24 cellular contexts compared by ENCODE assay signal in the genomic region with DNA sequence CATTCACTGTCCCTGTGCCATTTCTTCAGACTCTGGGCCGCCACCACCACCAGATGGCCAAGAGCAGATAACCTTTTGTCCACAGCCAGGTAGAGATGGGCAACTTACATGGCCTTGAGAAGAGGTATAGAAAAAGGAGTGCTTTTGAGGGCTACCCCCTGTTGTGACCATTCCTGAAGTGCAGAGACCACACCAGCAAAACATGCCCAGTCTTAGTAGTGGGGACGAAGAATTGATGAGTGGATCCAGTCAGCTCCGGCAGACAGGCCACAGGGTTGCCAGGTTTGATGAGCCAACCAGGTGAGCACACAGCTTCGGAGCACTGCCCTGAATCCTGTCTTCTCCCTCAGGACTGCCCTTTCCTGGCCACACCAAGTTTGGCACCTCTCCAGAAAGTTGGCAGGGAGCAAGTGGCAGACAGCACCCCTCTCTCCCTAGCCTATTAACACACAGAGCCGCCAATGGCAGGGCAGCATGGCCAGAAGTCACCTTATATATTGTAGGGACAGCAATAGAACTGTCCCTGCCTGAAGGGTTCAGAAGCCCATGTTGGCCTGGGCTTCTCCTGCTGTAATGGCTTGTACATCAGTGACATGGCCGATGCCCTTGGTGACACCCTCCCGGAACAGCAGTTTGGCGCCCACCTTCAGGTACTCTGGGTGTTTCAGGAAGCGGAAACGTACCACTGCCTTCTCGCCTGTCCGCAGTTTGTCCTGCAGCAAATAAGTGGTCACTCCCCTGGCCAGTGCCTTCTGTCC. TPM values are rescaled to one million over a fixed set of nuclear protein-coding genes. Genes with fewer than 3 reads are reported as not detected.
DNase-seq lines count a peak whose midpoint lies in the region; ATAC-seq and TF ChIP-seq lines count a peak whose summit lies in the region.
"Had no signal": no experiment of that assay in that cellular context is flagged by ENCODE, and none has a peak within 500 bp of the region (broad histone marks: within the 10 kb centered on the region; RNA-seq: fewer than 3 reads in every experiment).

No MANE protein-coding gene starts in this region.

- BruUV-seq in IMR-90 (replicated peaks; lab: Mats Ljungman, UMichigan): no TSS peak

- no peak overlapping the region for H2AK5ac ChIP-seq in IMR-90 (ENCODE audit: low read depth, low read length)

- peaks cover 63% of the 10 kb centered on the region for H3K36me3 ChIP-seq in IMR-90 (ENCODE audit: control insufficient read depth, insufficient read depth, low read length)

- no peak overlapping the region for H3K23ac ChIP-seq in IMR-90 (ENCODE audit: low read depth, low read length)

- H3K9ac ChIP-seq in IMR-90 (ENCODE audit: low read depth, low read length): no peak overlapping the region
- H3K9ac ChIP-seq: BLaER1 treated with 17β-estradiol and CSF1 and Interleukin-3, amounts not matched to agents 10 nM and 100 nM had no signal

- intact Hi-C loops in IMR-90 (cut with micrococcal nuclease): no loop called here

- no peaks in the 10 kb centered on the region for H3K9me3 Mint-ChIP-seq in activated naive CD4-positive, alpha-beta T cell treated with anti-CD3 and anti-CD28 coated beads, Interleukin-2, amount 50 U/mL, for 72 hours
- no peaks in the 10 kb centered on the region for H3K9me3 Mint-ChIP-seq in effector memory CD8-positive, alpha-beta T cell
- H3K9me3 Mint-ChIP-seq in stimulated activated effector memory CD8-positive, alpha-beta T cell treated with anti-CD3 and anti-CD28 coated beads, Interleukin-12 subunit alpha, Interleukin-12 subunit beta, amount 100 ng/mL, for 72 hours: no peaks in the 10 kb centered on the region
- H3K9me3 Mint-ChIP-seq: activated T-cell treated with anti-CD3 and anti-CD28 coated beads, Interleukin-2, amount 50 U/mL, for 4 hours had no signal

- in situ Hi-C loops in IMR-90 (cut with MboI; ENCODE audit: low sequenced_read_pairs): no loop called here

- no peaks in the 10 kb centered on the region for H3K4me1 ChIP-seq in IMR-90 (ENCODE audit: control insufficient read depth, insufficient read depth, low read length)
- H3K4me1 ChIP-seq: ascending aorta, psoas muscle had no signal

- H3K27ac Mint-ChIP-seq in activated naive CD4-positive, alpha-beta T cell treated with anti-CD3 and anti-CD28 coated beads, Interleukin-2, amount 50 U/mL, for 72 hours: peak overlapping the region; percentile 55 to 84
- H3K27ac Mint-ChIP-seq in effector memory CD8-positive, alpha-beta T cell: peak overlapping the region; percentile 28 to 65
- no peak overlapping the region for H3K27ac Mint-ChIP-seq in stimulated activated effector memory CD8-positive, alpha-beta T cell treated with anti-CD3 and anti-CD28 coated beads, Interleukin-12 subunit alpha, Interleukin-12 subunit beta, amount 100 ng/mL, for 72 hours

- ATAC-seq in activated naive CD4-positive, alpha-beta T cell treated with anti-CD3 and anti-CD28 coated beads, Interleukin-2, amount 50 U/mL, for 72 hours: peak; percentile 8 to 19
- ATAC-seq in IMR-90 (ENCODE audit: low read depth): no peak
- no peak for ATAC-seq in effector memory CD8-positive, alpha-beta T cell (replicated peaks)
- peak; percentile 5 for ATAC-seq in stimulated activated effector memory CD8-positive, alpha-beta T cell treated with anti-CD3 and anti-CD28 coated beads, Interleukin-12 subunit alpha, Interleukin-12 subunit beta, amount 100 ng/mL, for 72 hours
- ATAC-seq in GM21515 (IDR thresholded peaks at IDR 0.05; ENCODE audit: unreplicated experiment): no peak
- ATAC-seq: activated CD4-positive, CD25-positive, alpha-beta regulatory T cell treated with anti-CD3 and anti-CD28 coated beads, Interleukin-2, amount 50 U/mL, for 24 hours; activated T-cell treated with anti-CD3 and anti-CD28 coated beads, Interleukin-2, amount 50 U/mL, for 4 hours; PC-3; psoas muscle had no signal

- TF ChIP-seq CTCF in IMR-90 (conservative IDR thresholded peaks at IDR 0.05; ENCODE audit: low read depth, low read length): no peak

- H3K79me1 ChIP-seq in IMR-90 (ENCODE audit: low read depth in 1 of 2, low read length in 2 of 2): peaks cover 38 to 65% of the 10 kb centered on the region in 2 experiments

- H2AFZ ChIP-seq in IMR-90 (replicated peaks; ENCODE audit: low read length, poor library complexity): no peak overlapping the region

- no peak overlapping the region for H2BK15ac ChIP-seq in IMR-90 (ENCODE audit: low read depth, low read length)

- no peak overlapping the region for H2BK5ac ChIP-seq in IMR-90 (ENCODE audit: low read depth, low read length, poor library complexity, severe bottlenecking)

- H2AK9ac ChIP-seq in IMR-90 (replicated peaks; ENCODE audit: low read depth, low read length, poor library complexity): peak overlapping the region; percentile 25

- H4K91ac ChIP-seq in IMR-90 (ENCODE audit: insufficient read depth, low read depth, low read length): no peak overlapping the region

- H3K9me3 ChIP-seq in IMR-90 (ENCODE audit: control insufficient read depth, insufficient read depth, low read length): no peaks in the 10 kb centered on the region
- H3K9me3 ChIP-seq: ascending aorta; BLaER1 treated with 17β-estradiol and CSF1 and Interleukin-3, amounts not matched to agents 10 nM and 100 nM; psoas muscle had no signal

- no peak overlapping the region for H3K4ac ChIP-seq in IMR-90 (ENCODE audit: low read depth, low read length)

- H2BK20ac ChIP-seq in IMR-90 (ENCODE audit: low read depth, low read length): no peak overlapping the region

- H3K27ac ChIP-seq in IMR-90 (ENCODE audit: insufficient read depth, low read length): no peak overlapping the region
- H3K27ac ChIP-seq: ascending aorta; BLaER1 treated with 17β-estradiol and CSF1 and Interleukin-3, amounts not matched to agents 10 nM and 100 nM; dorsolateral prefrontal cortex; HL-60; psoas muscle had no signal

- H3K36me3 Mint-ChIP-seq in activated naive CD4-positive, alpha-beta T cell treated with anti-CD3 and anti-CD28 coated beads, Interleukin-2, amount 50 U/mL, for 72 hours: peaks cover 11 to 22% of the 10 kb centered on the region in 2 donors
- H3K36me3 Mint-ChIP-seq in effector memory CD8-positive, alpha-beta T cell (ENCODE audit: insufficient read depth): peaks cover 24% of the 10 kb centered on the region
- H3K36me3 Mint-ChIP-seq in stimulated activated effector memory CD8-positive, alpha-beta T cell treated with anti-CD3 and anti-CD28 coated beads, Interleukin-12 subunit alpha, Interleukin-12 subunit beta, amount 100 ng/mL, for 72 hours: peaks cover 95% of the 10 kb centered on the region

- no peaks in the 10 kb centered on the region for H3K27me3 Mint-ChIP-seq in effector memory CD8-positive, alpha-beta T cell

- no peak overlapping the region for H4K5ac ChIP-seq in IMR-90 (ENCODE audit: low read depth, low read length)

- H4K20me1 ChIP-seq in IMR-90 (ENCODE audit: insufficient read depth, low read length): no peaks in the 10 kb centered on the region; the same call in 1 of the 2 replicates

- no peak overlapping the region for H3K4me2 ChIP-seq in IMR-90 (ENCODE audit: low read depth, low read length)

- H3K4me1 Mint-ChIP-seq in effector memory CD8-positive, alpha-beta T cell (ENCODE audit: low read depth in 2 of 2): peaks cover 0 to 5% of the 10 kb centered on the region in 2 donors
- H3K4me1 Mint-ChIP-seq in stimulated activated effector memory CD8-positive, alpha-beta T cell treated with anti-CD3 and anti-CD28 coated beads, Interleukin-12 subunit alpha, Interleukin-12 subunit beta, amount 100 ng/mL, for 72 hours: peaks cover 8% of the 10 kb centered on the region

- H3K14ac ChIP-seq in IMR-90 (replicated peaks; ENCODE audit: low read depth, low read length): no peak overlapping the region

- no peak for TF ChIP-seq RAD21 in IMR-90 (IDR thresholded peaks at IDR 0.05; ENCODE audit: low read length)

- dilution Hi-C loops in IMR-90 (cut with HindIII; ENCODE audit: low sequenced_read_pairs, unreplicated experiment): no loop called here

- H3K4me3 Mint-ChIP-seq in effector memory CD8-positive, alpha-beta T cell: no peak overlapping the region
- H3K4me3 Mint-ChIP-seq in stimulated activated effector memory CD8-positive, alpha-beta T cell treated with anti-CD3 and anti-CD28 coated beads, Interleukin-12 subunit alpha, Interleukin-12 subunit beta, amount 100 ng/mL, for 72 hours: no peak overlapping the region
- H3K4me3 Mint-ChIP-seq: activated T-cell treated with anti-CD3 and anti-CD28 coated beads, Interleukin-2, amount 50 U/mL, for 4 hours had no signal

- no CpG with 5 or more reads among the region's 12 CpGs for WGBS in IMR-90 (ENCODE audit: extremely low coverage in 2 of 2, insufficient read length in 1 of 2), 2 experiments

- no peak for TF ChIP-seq POLR2A in IMR-90 (IDR thresholded peaks at IDR 0.05; ENCODE audit: low read depth, low read length)

- no peak overlapping the region for H3K18ac ChIP-seq in IMR-90 (ENCODE audit: low read depth, low read length)

- no peak overlapping the region for H3K56ac ChIP-seq in IMR-90 (ENCODE audit: extremely low read depth, insufficient read depth, low read length)

- no peak overlapping the region for H4K8ac ChIP-seq in IMR-90 (ENCODE audit: low read depth in 2 of 2, low read length in 2 of 2)

- POLR2A ChIA-PET in IMR-90 (lab: Charles Lee; ENCODE audit: unreplicated experiment): no interaction called here

- H3K9me1 ChIP-seq in IMR-90 (ENCODE audit: insufficient read depth, low read length): peaks cover 27% of the 10 kb centered on the region

- no peak overlapping the region for H3K4me3 ChIP-seq in IMR-90 (ENCODE audit: insufficient read depth, low read depth, low read length)
- H3K4me3 ChIP-seq: ascending aorta; BLaER1 treated with 17β-estradiol and CSF1 and Interleukin-3, amounts not matched to agents 10 nM and 100 nM; dorsolateral prefrontal cortex; lung; psoas muscle had no signal

- no peak overlapping the region for H2BK120ac ChIP-seq in IMR-90 (ENCODE audit: low read depth, low read length)

- DNase-seq in activated naive CD4-positive, alpha-beta T cell treated with anti-CD3 and anti-CD28 coated beads, Interleukin-2, amount 50 U/mL, for 72 hours (ENCODE audit: low spot score in 2 of 2): no peak
- DNase-seq in activated naive CD4-positive, alpha-beta T cell (lab: John Stamatoyannopoulos, UW): no peak
- DNase-seq in IMR-90 (no peak), NCI-H1694 treated with DMSO at 0.1 percent for 48 hours (lab: John Stamatoyannopoulos, UW) (no peak)
- DNase-seq in effector memory CD8-positive, alpha-beta T cell: no peak
- DNase-seq in stimulated activated effector memory CD8-positive, alpha-beta T cell treated with anti-CD3 and anti-CD28 coated beads, Interleukin-12 subunit alpha, Interleukin-12 subunit beta, amount 100 ng/mL, for 72 hours (ENCODE audit: low spot score in 2 of 2): no peak
- DNase-seq: ACHN; activated naive CD4-positive, alpha-beta T cell treated with anti-CD3 and anti-CD28 coated beads, Interleukin-2, amount 50 U/mL, for 16 hours; activated T-cell treated with anti-CD3 and anti-CD28 coated beads, Interleukin-2, amount 50 U/mL, for 4 hours; caudate nucleus; glutamatergic neuron; NCI-H1092 treated with DMSO at 0.1 percent for 48 hours; NCI-H2081 treated with DMSO at 0.1 percent for 48 hours; PC-3; T-helper 1 cell had no signal

- CTCF ChIA-PET in IMR-90 (lab: Yijun Ruan, JAX): no interaction called here

- no peaks in the 10 kb centered on the region for H3K27me3 ChIP-seq in IMR-90 (ENCODE audit: control insufficient read depth, insufficient read depth, low read length)
- H3K27me3 ChIP-seq: ascending aorta; BLaER1 treated with 17β-estradiol and CSF1 and Interleukin-3, amounts not matched to agents 10 nM and 100 nM; dorsolateral prefrontal cortex had no signal

RNA-seq across cellular contexts. Expression of a gene that starts 7.8 kb away (rescaled TPM):
- 10 to 100 TPM; 84.1 to 85.8 TPM for total RNA-seq in activated naive CD4-positive, alpha-beta T cell treated with anti-CD3 and anti-CD28 coated beads, Interleukin-2, amount 50 U/mL, for 72 hours
- total RNA-seq in IMR-90 (2012; rRNA removed): 34.2 and 38.4 TPM in 2 replicates
- 79.7 and 86.6 TPM in 2 replicates for polyA plus RNA-seq in IMR-90 (2012; rRNA removed)
- polyA plus RNA-seq in IMR-90 (2012; cell fraction: cytosol; rRNA removed): 30.1 and 40.2 TPM in 2 replicates
- 470 and 640 TPM in 2 replicates for polyA plus RNA-seq in IMR-90 (2012; cell fraction: nucleus; rRNA removed; ENCODE audit: low replicate concordance)

RNA-seq across cellular contexts. Expression of a gene that starts 14.4 kb away (rescaled TPM):
- 10 to 100 TPM; 38.4 to 38.7 TPM for total RNA-seq in activated naive CD4-positive, alpha-beta T cell treated with anti-CD3 and anti-CD28 coated beads, Interleukin-2, amount 50 U/mL, for 72 hours
- 28.1 and 31.1 TPM in 2 replicates for total RNA-seq in IMR-90 (2012; rRNA removed)
- 40.4 and 50.2 TPM in 2 replicates for polyA plus RNA-seq in IMR-90 (2012; rRNA removed)
- polyA plus RNA-seq in IMR-90 (2012; cell fraction: cytosol; rRNA removed): 20.9 and 32.3 TPM in 2 replicates
- 22.5 and 23.5 TPM in 2 replicates for polyA plus RNA-seq in IMR-90 (2012; cell fraction: nucleus; rRNA removed; ENCODE audit: low replicate concordance)

RNA-seq across cellular contexts. Expression of a gene that starts 23.6 kb away (rescaled TPM):
- total RNA-seq in activated naive CD4-positive, alpha-beta T cell treated with anti-CD3 and anti-CD28 coated beads, Interleukin-2, amount 50 U/mL, for 72 hours: under 1 TPM; 0.09 to 0.21 TPM
- under 0.01 and 0.18 TPM in 2 replicates for total RNA-seq in IMR-90 (2012; rRNA removed)
- polyA plus RNA-seq in IMR-90 (2012; rRNA removed): 0.21 and 0.24 TPM in 2 replicates
- polyA plus RNA-seq in IMR-90 (2012; cell fraction: cytosol; rRNA removed): 0.34 and 0.38 TPM in 2 replicates
- 0.14 and 0.24 TPM in 2 replicates for polyA plus RNA-seq in IMR-90 (2012; cell fraction: nucleus; rRNA removed; ENCODE audit: low replicate concordance)
- total RNA-seq: activated T-cell treated with anti-CD3 and anti-CD28 coated beads, Interleukin-2, amount 50 U/mL, for 4 hours; ascending aorta; PC-3 had no signal
- polyA plus RNA-seq: keratinocyte had no signal

RNA-seq across cellular contexts. Expression of a gene that starts 45.3 kb away (rescaled TPM):
- total RNA-seq in activated naive CD4-positive, alpha-beta T cell treated with anti-CD3 and anti-CD28 coated beads, Interleukin-2, amount 50 U/mL, for 72 hours: 100 to 1,000 TPM in 1 of 2 donors, 10 to 100 TPM in 1; 46.2 to 101 TPM
- total RNA-seq in IMR-90 (2012; rRNA removed): 25.8 and 26.0 TPM in 2 replicates
- 13.1 and 13.3 TPM in 2 replicates for polyA plus RNA-seq in IMR-90 (2012; rRNA removed)
- polyA plus RNA-seq in IMR-90 (2012; cell fraction: cytosol; rRNA removed): 4.7 and 6.3 TPM in 2 replicates
- polyA plus RNA-seq in IMR-90 (2012; cell fraction: nucleus; rRNA removed; ENCODE audit: low replicate concordance): 3.2 and 14.1 TPM in 2 replicates

RNA-seq across cellular contexts. Expression of a gene that starts 45.4 kb away (rescaled TPM):
- 100 to 1,000 TPM; 109 to 110 TPM for total RNA-seq in activated naive CD4-positive, alpha-beta T cell treated with anti-CD3 and anti-CD28 coated beads, Interleukin-2, amount 50 U/mL, for 72 hours
- total RNA-seq in IMR-90 (2012; rRNA removed): 30.0 and 30.1 TPM in 2 replicates
- polyA plus RNA-seq in IMR-90 (2012; rRNA removed): 27.3 and 29.0 TPM in 2 replicates
- 7.0 and 15.6 TPM in 2 replicates for polyA plus RNA-seq in IMR-90 (2012; cell fraction: cytosol; rRNA removed)
- 25.4 and 42.1 TPM in 2 replicates for polyA plus RNA-seq in IMR-90 (2012; cell fraction: nucleus; rRNA removed; ENCODE audit: low replicate concordance)

Comparison
In these comparisons a context has a peak if more than half of its experiments do, and no peak if none do; other contexts are left out.
1. ATAC-seq: peak in activated naive CD4-positive, alpha-beta T cell treated with anti-CD3 and anti-CD28 coated beads, Interleukin-2, amount 50 U/mL, for 72 hours (2 of 2) and stimulated activated effector memory CD8-positive, alpha-beta T cell treated with anti-CD3 and anti-CD28 coated beads, Interleukin-12 subunit alpha, Interleukin-12 subunit beta, amount 100 ng/mL, for 72 hours (single experiment); none in IMR-90 (single experiment), effector memory CD8-positive, alpha-beta T cell (single experiment) and GM21515 (single experiment).